In the genomic region with DNA sequence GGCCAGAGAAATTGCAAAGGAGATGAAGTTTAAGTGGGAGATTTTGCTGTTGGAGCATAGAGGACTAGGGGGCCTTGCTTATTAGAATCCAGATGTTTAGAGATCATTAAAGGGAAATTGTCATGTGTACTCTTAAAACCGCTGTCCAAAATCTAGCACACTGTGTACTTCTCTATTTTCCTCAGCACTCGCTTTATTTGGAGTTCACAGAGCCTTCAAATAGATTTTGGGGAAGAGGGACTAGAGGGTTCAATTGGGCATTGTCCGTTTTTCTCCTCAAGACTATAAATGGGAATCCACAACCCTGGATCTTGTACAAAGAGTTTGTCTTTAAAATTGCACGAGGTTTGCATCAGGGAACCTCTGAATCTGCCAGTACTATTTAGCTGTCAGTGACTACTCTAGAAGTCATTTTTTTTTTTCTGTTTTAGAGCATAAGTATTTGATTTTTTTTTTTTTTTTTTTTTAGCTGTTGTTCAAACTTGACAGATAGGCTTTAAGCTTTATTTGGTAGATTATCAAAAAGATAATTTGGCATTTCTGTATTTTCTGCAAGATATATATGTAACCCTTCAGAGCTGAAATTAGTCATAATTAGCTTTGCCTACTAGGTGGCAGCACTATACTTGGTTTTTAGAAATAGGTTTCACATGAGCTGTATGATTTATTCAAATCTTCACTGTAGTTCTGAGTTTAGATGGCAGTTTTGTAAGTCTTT, we compare ENCODE assay signal across 8 cellular contexts. TPM values are rescaled to one million over a fixed set of nuclear protein-coding genes. Genes with fewer than 3 reads are reported as not detected.
DNase-seq lines count a peak whose midpoint lies in the region; ATAC-seq and TF ChIP-seq lines count a peak whose summit lies in the region.

No MANE protein-coding gene starts in this region.

- H3K79me2 ChIP-seq in DND-41 (ENCODE audit: insufficient read depth, low read length) (peaks cover 38% of the 10 kb centered on the region), SU-DHL-6 (ENCODE audit: insufficient read depth, low read length) (peaks cover 31% of the 10 kb centered on the region)

- DNase-seq in DND-41, result no peak
- DNase-seq in HS-5 (ENCODE audit: low read depth), result peak; percentile 57
- DNase-seq in globus pallidus (ENCODE audit: low spot score), result peak; percentile 56
- DNase-seq in tibial nerve (ENCODE audit: low spot score in 2 of 2), result peak in 1 of 2 donors; percentile 14
- DNase-seq in DMS79 treated with DMSO at 0.1 percent for 48 hours (lab: John Stamatoyannopoulos, UW), result no peak

- H3K36me3 ChIP-seq in DND-41 (ENCODE audit: insufficient read depth, low read length) (peaks cover 79% of the 10 kb centered on the region), SU-DHL-6 (ENCODE audit: low read length) (peaks cover 55% of the 10 kb centered on the region), tibial nerve (peaks cover 0 to 42% (median 0%) of the 10 kb centered on the region in 3 donors)

- H3K4me2 ChIP-seq in DND-41 (ENCODE audit: insufficient read depth, low read length) (no peak overlapping the region), SU-DHL-6 (ENCODE audit: low read depth, low read length, poor library complexity, severe bottlenecking) (no peak overlapping the region)

- peak; percentile 83 for ATAC-seq in DND-41 (ENCODE audit: insufficient read depth, low read depth)
- peak; percentile 87 for ATAC-seq in GM19438 (IDR thresholded peaks at IDR 0.05; ENCODE audit: low read depth, unreplicated experiment)
- ATAC-seq in GM19328 (IDR thresholded peaks at IDR 0.05; ENCODE audit: unreplicated experiment), result no peak

- TF ChIP-seq EP300 in tibial nerve (IDR thresholded peaks at IDR 0.05), result peak in 1 of 2 donors; percentile 30

- no peaks in the 10 kb centered on the region for H3K4me1 ChIP-seq in DND-41 (ENCODE audit: insufficient read depth, low read length)
- peaks cover 0 to 13% (median 3%) of the 10 kb centered on the region in 4 donors for H3K4me1 ChIP-seq in tibial nerve

- TF ChIP-seq POLR2A in tibial nerve (IDR thresholded peaks at IDR 0.05), result no peak

- H4K20me1 ChIP-seq in DND-41 (ENCODE audit: insufficient read depth, low read length), result peaks cover 4% of the 10 kb centered on the region; the same call in 1 of the 2 replicates
- no peaks in the 10 kb centered on the region for H4K20me1 ChIP-seq in SU-DHL-6 (ENCODE audit: low read depth, low read length)

- no peaks in the 10 kb centered on the region for H3K9me3 ChIP-seq in DND-41 (ENCODE audit: insufficient read depth, low read length, severe bottlenecking)
- H3K9me3 ChIP-seq in SU-DHL-6 (ENCODE audit: insufficient read depth, low read length), result no peaks in the 10 kb centered on the region
- no peaks in the 10 kb centered on the region for H3K9me3 ChIP-seq in tibial nerve

- H3K27me3 ChIP-seq in DND-41 (ENCODE audit: insufficient read depth, low read length, poor library complexity) (no peaks in the 10 kb centered on the region), SU-DHL-6 (ENCODE audit: low read length) (no peaks in the 10 kb centered on the region), tibial nerve (no peaks in the 10 kb centered on the region)

- H3K9me2 ChIP-seq in SU-DHL-6 (replicated peaks; ENCODE audit: insufficient read depth, low read length), result no peaks in the 10 kb centered on the region

- no peak overlapping the region for H2AFZ ChIP-seq in DND-41 (ENCODE audit: low read depth, low read length)
- H2AFZ ChIP-seq in SU-DHL-6 (ENCODE audit: low read depth, low read length, severe bottlenecking), result no peak overlapping the region

- no peak overlapping the region for H3K27ac ChIP-seq in DND-41 (ENCODE audit: low read length)
- H3K27ac ChIP-seq in SU-DHL-6 (ENCODE audit: low read depth, low read length), result no peak overlapping the region
- H3K27ac ChIP-seq in tibial nerve, result peak overlapping the region in 1 of 4 donors; percentile 10

- H3K4me3 ChIP-seq in DND-41 (ENCODE audit: low read depth in 1 of 2, low read length in 2 of 2), result no peak overlapping the region
- no peak overlapping the region for H3K4me3 ChIP-seq in SU-DHL-6 (ENCODE audit: insufficient read depth, low read length, poor library complexity, severe bottlenecking)
- no peak overlapping the region for H3K4me3 ChIP-seq in tibial nerve

- TF ChIP-seq CTCF in DND-41 (IDR thresholded peaks at IDR 0.05; ENCODE audit: borderline replicate concordance, extremely low read depth, low read length, poor library complexity, severe bottlenecking) (peak; percentile 61), SU-DHL-6 (IDR thresholded peaks at IDR 0.05; ENCODE audit: insufficient read depth, low read length, poor library complexity, severe bottlenecking) (peak; percentile 53), tibial nerve (IDR thresholded peaks at IDR 0.05) (peak in 4 of 5 experiments; percentile 10 to 41 (median 32))

- H3K9ac ChIP-seq in DND-41 (ENCODE audit: low read depth, low read length) (no peak overlapping the region), SU-DHL-6 (ENCODE audit: low read length) (no peak overlapping the region)

- WGBS in tibial nerve, 2 donors, result 43 to 56% methylated on average over 4 of the region's 4 CpGs

- H3F3A ChIP-seq in SU-DHL-6 (ENCODE audit: insufficient read depth), result 0 out of 2 replicates have a peak, but pooled peaks cover 8% of the 10 kb centered on the region

RNA-seq across cellular contexts. Expression of gene PMS1, which starts 14.2 kb away (rescaled TPM):
- total RNA-seq in tibial nerve, result 10 to 100 TPM; 11.2 to 33.0 (median 21.0) TPM

RNA-seq across cellular contexts. Expression of gene ORMDL1, which starts 14.3 kb away (rescaled TPM):
- total RNA-seq in tibial nerve, result 10 to 100 TPM; 62.1 to 88.6 (median 66.2) TPM

RNA-seq across cellular contexts. Expression of gene OSGEPL1, which starts 35.9 kb away (rescaled TPM):
- total RNA-seq in tibial nerve, result 10 to 100 TPM in 3 of 4 donors, 1 to 10 TPM in 1; 8.4 to 26.4 (median 11.8) TPM

Comparison
In these comparisons a context has a peak if more than half of its experiments do, and no peak if none do; other contexts are left out.
1. DNase-seq: peak in HS-5 (single experiment) and globus pallidus (single experiment); none in DND-41 (single experiment) and DMS79 treated with DMSO at 0.1 percent for 48 hours (single experiment).
2. Peak in every context shown above with its lines, with median percentiles within 50 percentile points of each other: CTCF ChIP-seq.